9 cellular contexts compared by ENCODE assay signal in the genomic region with DNA sequence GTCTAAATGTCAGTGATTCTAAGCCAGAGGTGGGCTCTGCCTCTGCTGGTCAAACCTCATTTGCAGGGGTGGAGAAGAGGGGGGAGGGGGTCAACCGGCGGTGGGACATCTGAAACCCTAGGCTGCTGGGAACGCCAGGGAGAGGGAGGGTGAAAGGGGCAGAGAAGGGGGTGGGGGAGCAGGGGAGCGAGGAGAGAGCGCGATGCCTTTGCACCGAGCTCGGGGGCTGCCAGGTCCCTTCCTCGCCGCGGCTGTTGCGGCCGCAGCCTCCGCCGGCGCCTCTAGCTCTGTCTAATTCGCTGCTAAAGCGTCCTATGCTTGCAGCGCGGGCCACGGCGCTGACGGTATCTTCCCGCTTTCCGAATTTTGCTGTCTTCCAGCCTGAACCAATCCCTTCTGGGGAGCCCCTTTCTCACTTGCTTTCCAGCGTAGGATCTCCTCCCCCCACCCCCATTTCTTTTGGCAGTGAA. TPM values are rescaled to one million over a fixed set of nuclear protein-coding genes. Genes with fewer than 3 reads are reported as not detected.
A peak's percentile ranks its signal among the peaks of the same experiment; 100 is the strongest.
DNase-seq lines count a peak whose midpoint lies in the region; ATAC-seq, FAIRE-seq and TF ChIP-seq lines count a peak whose summit lies in the region.
"Had no signal": no experiment of that assay in that cellular context is flagged by ENCODE, and none has a peak within 500 bp of the region (broad histone marks: within the 10 kb centered on the region; RNA-seq: fewer than 3 reads in every experiment).

A gene (minus strand): TSS at position 11 of the 470 bp plus-strand sequence. CDS start 738 bp downstream, outside the sequence.

- H3K27ac ChIP-seq in dorsolateral prefrontal cortex: peak within 1 kb of the TSS in 2 of 59 donors; percentile 5 to 48
- H3K27ac ChIP-seq: C4-2B had no signal

- H3K27ac Mint-ChIP-seq in activated T-cell treated with anti-CD3 and anti-CD28 coated beads, Interleukin-2, amount 50 U/mL, for 24 hours: no peak within 1 kb of the TSS

- TF ChIP-seq CTCF in dorsolateral prefrontal cortex (IDR thresholded peaks at IDR 0.05 in 54 of 56, conservative IDR thresholded peaks at IDR 0.05 in 2 of 56; ENCODE audit: low read depth in 1 of 56, partially characterized antibody in 56 of 56): no peak

- peaks cover 13% of the 10 kb centered on the region for H3K4me1 Mint-ChIP-seq in activated T-cell treated with anti-CD3 and anti-CD28 coated beads, Interleukin-2, amount 50 U/mL, for 24 hours (ENCODE audit: low read depth)

- DNase-seq in activated T-cell treated with anti-CD3 and anti-CD28 coated beads, Interleukin-2, amount 50 U/mL, for 24 hours: no peak
- DNase-seq in activated T-cell treated with anti-CD3 and anti-CD28 coated beads for 4 hours (no peak), dorsolateral prefrontal cortex (peak in 7 of 10 donors; percentile 7 to 44 (median 29)), mesenteric fat pad (ENCODE audit: low spot score) (no peak), urothelium cell line (ENCODE audit: low spot score) (peak; percentile 47), 8988T (no peak)
- DNase-seq in stimulated activated CD8-positive, alpha-beta memory T cell treated with anti-CD3 and anti-CD28 coated beads, Interleukin-4, amount 100 ng/mL, for 48 hours: no peak

- no peak for FAIRE-seq in urothelium cell line (lab: Jason Lieb, UNC)

- peak within 1 kb of the TSS; percentile 26 to 74 (median 54) for H3K4me3 ChIP-seq in dorsolateral prefrontal cortex

- H3K9me3 Mint-ChIP-seq in activated T-cell treated with anti-CD3 and anti-CD28 coated beads, Interleukin-2, amount 50 U/mL, for 24 hours: peaks cover 2% of the 10 kb centered on the region

- no peak for ATAC-seq in GM18498 (IDR thresholded peaks at IDR 0.05; ENCODE audit: unreplicated experiment)

- intact Hi-C loops in dorsolateral prefrontal cortex (cut with DNase I): no loop called here

- H3K36me3 Mint-ChIP-seq in activated T-cell treated with anti-CD3 and anti-CD28 coated beads, Interleukin-2, amount 50 U/mL, for 24 hours (ENCODE audit: low read depth): no peaks in the 10 kb centered on the region

- H3K27me3 Mint-ChIP-seq in activated T-cell treated with anti-CD3 and anti-CD28 coated beads, Interleukin-2, amount 50 U/mL, for 24 hours: peaks cover 47% of the 10 kb centered on the region

- H3K4me3 Mint-ChIP-seq in activated T-cell treated with anti-CD3 and anti-CD28 coated beads, Interleukin-2, amount 50 U/mL, for 24 hours: peak within 1 kb of the TSS; percentile 35

- peaks cover 0 to 64% (median 27%) of the 10 kb centered on the region in 45 donors for H3K27me3 ChIP-seq in dorsolateral prefrontal cortex

RNA-seq across cellular contexts. Expression of the gene that starts here (rescaled TPM):
- total RNA-seq in dorsolateral prefrontal cortex (1 to 10 TPM in 108 of 120 experiments, under 1 TPM in 12; 0.23 to 5.1 (median 2.0) TPM), mesenteric fat pad (24.0 TPM)

Comparison
In these comparisons a context has a peak if more than half of its experiments do, and no peak if none do; other contexts are left out.
1. DNase-seq: peak in dorsolateral prefrontal cortex (7 of 10) and urothelium cell line (single experiment); none in activated T-cell treated with anti-CD3 and anti-CD28 coated beads, Interleukin-2, amount 50 U/mL, for 24 hours (single experiment), activated T-cell treated with anti-CD3 and anti-CD28 coated beads for 4 hours (single experiment), mesenteric fat pad (single experiment), stimulated activated CD8-positive, alpha-beta memory T cell treated with anti-CD3 and anti-CD28 coated beads, Interleukin-4, amount 100 ng/mL, for 48 hours (single experiment) and 8988T (single experiment).